In genomic region chr5:14728109-14728938, GRCh38 we compare ENCODE assay signal across 9 cellular contexts.
A peak's percentile ranks its signal among the peaks of the same experiment; 100 is the strongest.
DNase-seq lines count a peak whose midpoint lies in the region; ATAC-seq and TF ChIP-seq lines count a peak whose summit lies in the region.
"Had no signal": no experiment of that assay in that cellular context is flagged by ENCODE, and none has a peak within 500 bp of the region (broad histone marks: within the 10 kb centered on the region; RNA-seq: fewer than 3 reads in every experiment).

No MANE protein-coding gene starts in this region.

- no peaks in the 10 kb centered on the region for H3K9me3 ChIP-seq in HUES48 (ENCODE audit: control insufficient read depth, insufficient read depth, low read length)
- H3K9me3 ChIP-seq in prostate gland: no peaks in the 10 kb centered on the region
- H3K9me3 ChIP-seq in A673 (ENCODE audit: low read depth, low read length, poor library complexity, severe bottlenecking): no peaks in the 10 kb centered on the region

- H3K36me3 ChIP-seq in HUES48 (ENCODE audit: control insufficient read depth, insufficient read depth, low read length): no peaks in the 10 kb centered on the region
- H3K36me3 ChIP-seq in prostate gland: no peaks in the 10 kb centered on the region
- no peaks in the 10 kb centered on the region for H3K36me3 ChIP-seq in A673 (ENCODE audit: insufficient read depth, low read length, poor library complexity, severe bottlenecking)

- no peaks in the 10 kb centered on the region for H3K27me3 ChIP-seq in HUES48 (ENCODE audit: control insufficient read depth, insufficient read depth, low read length)
- H3K27me3 ChIP-seq in prostate gland (replicated peaks; ENCODE audit: insufficient read depth): no peaks in the 10 kb centered on the region
- H3K27me3 ChIP-seq in A673 (replicated peaks; ENCODE audit: insufficient read depth, low read depth, low read length, poor library complexity): no peaks in the 10 kb centered on the region

- DNase-seq in iPS-NIHi11 (ENCODE audit: low spot score) (peak; percentile 82), prostate gland (ENCODE audit: low spot score) (no peak), GM19240 (ENCODE audit: insufficient read length, low spot score) (no peak), A673 (ENCODE audit: low spot score) (no peak)
- DNase-seq in activated CD8-positive, alpha-beta memory T cell treated with anti-CD3 and anti-CD28 coated beads for 24 hours: no peak

- CTCF ChIA-PET in A673 (lab: Charles Lee): no interaction called here

- TF ChIP-seq POLR2A in prostate gland (IDR thresholded peaks at IDR 0.05): no peak

- no TSS peak for BruUV-seq in A673 (replicated peaks; lab: Mats Ljungman, UMichigan)

- H3K4me1 ChIP-seq in HUES48 (ENCODE audit: control insufficient read depth, insufficient read depth, low read length): peaks cover 29% of the 10 kb centered on the region
- H3K4me1 ChIP-seq in prostate gland (replicated peaks): peaks cover 8% of the 10 kb centered on the region
- H3K4me1 ChIP-seq in A673 (ENCODE audit: insufficient read depth, low read length, poor library complexity, severe bottlenecking): no peaks in the 10 kb centered on the region

- TF ChIP-seq CTCF in prostate gland (IDR thresholded peaks at IDR 0.05) (no peak), A673 (conservative IDR thresholded peaks at IDR 0.05; ENCODE audit: low read depth, low read length) (no peak)

- H3K27ac ChIP-seq in HUES48 (ENCODE audit: low read depth, low read length) (peak overlapping the region; percentile 94), angular gyrus (ENCODE audit: low read depth, low read length) (peak overlapping the region; percentile 95), prostate gland (peak overlapping the region; percentile 19 to 88), A673 (ENCODE audit: low read depth, low read length, poor library complexity, severe bottlenecking) (no peak overlapping the region)
- H3K27ac ChIP-seq: epithelial cell of prostate had no signal

- H3K9ac ChIP-seq in HUES48 (ENCODE audit: low read depth, low read length): peak overlapping the region; percentile 47

- POLR2A ChIA-PET in A673 (lab: Charles Lee; ENCODE audit: low non-redundant PET): no interaction called here

- no peak for ATAC-seq in GM21619 (IDR thresholded peaks at IDR 0.05; ENCODE audit: unreplicated experiment)

- 82% methylated on average over 20 of the region's 20 CpGs for WGBS in prostate gland

- peak overlapping the region; percentile 35; the same call in 1 of the 2 replicates for H3K4me3 ChIP-seq in HUES48 (ENCODE audit: low read depth, low read length)
- H3K4me3 ChIP-seq in prostate gland: no peak overlapping the region
- no peak overlapping the region for H3K4me3 ChIP-seq in A673 (ENCODE audit: low read depth, low read length, poor library complexity, severe bottlenecking)

- intact Hi-C loops in prostate gland (cut with DNase I) (loop anchor here (10.0 kb wide), 1 partner anchor 456 kb away; no protein-coding TSS in a partner anchor), A673 (cut with micrococcal nuclease; ENCODE audit: unreplicated experiment) (loop anchor here (5.0 kb wide), 1 partner anchor 144 kb away; the partner anchor contains the start of gene ANKH)
